ENCODE assay signal across 8 cellular contexts in the genomic region with DNA sequence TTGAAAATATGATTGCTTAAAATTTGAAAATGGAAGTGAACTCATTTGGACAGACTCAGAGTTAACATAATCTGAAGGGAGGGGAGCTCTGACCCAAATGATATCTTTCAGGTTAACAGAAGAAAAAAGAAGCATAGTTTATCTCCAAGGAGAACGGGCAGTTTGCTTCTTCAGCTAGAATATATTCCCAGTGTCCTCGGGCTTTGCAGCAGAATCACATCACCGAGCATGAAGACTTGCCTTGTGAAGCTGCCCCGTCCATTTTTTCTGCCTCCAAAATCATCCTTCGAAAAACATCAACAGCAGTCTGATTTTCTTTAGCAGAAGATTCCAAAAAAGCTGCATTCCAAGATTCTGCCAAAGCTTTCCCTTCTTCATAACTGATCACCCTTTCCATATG. TPM values are rescaled to one million over a fixed set of nuclear protein-coding genes. Genes with fewer than 3 reads are reported as not detected.
DNase-seq lines count a peak whose midpoint lies in the region; ATAC-seq, FAIRE-seq and TF ChIP-seq lines count a peak whose summit lies in the region.
"Not testable (repeated sequence)": the region's sequence is repeated elsewhere in the genome, so short reads cannot be mapped to it uniquely, and the experiment has no call there.

No MANE protein-coding gene starts in this region.

- TF ChIP-seq RAD21 in HCT116 (IDR thresholded peaks at IDR 0.05; ENCODE audit: low read depth); HepG2 (CRISPR knock-in tag; IDR thresholded peaks at IDR 0.05): not testable (repeated sequence)

- POLR2A ChIA-PET in HCT116 (lab: Charles Lee); WTC11 (lab: Charles Lee); HepG2 (lab: Yijun Ruan, JAX): not testable (repeated sequence)

- not testable (repeated sequence) for H3K4me1 ChIP-seq in ACC112 (ENCODE audit: control insufficient read depth, insufficient read depth, low read length, unreplicated experiment); HCT116 (ENCODE audit: control insufficient read depth in 1 of 2, insufficient read depth in 2 of 2, low read length in 2 of 2); esophagus muscularis mucosa; HepG2 (ENCODE audit: insufficient read depth, low read length); neural progenitor cell; smooth muscle cell (ENCODE audit: low read depth)

- TF ChIP-seq CTCF in HCT116 (IDR thresholded peaks at IDR 0.05 in 2 of 3, conservative IDR thresholded peaks at IDR 0.05 in 1 of 3; ENCODE audit: borderline replicate concordance in 1 of 3, insufficient read depth in 1 of 3, low read depth in 2 of 3, low read length in 2 of 3); WTC11 (IDR thresholded peaks at IDR 0.05); brain microvascular endothelial cell (IDR thresholded peaks at IDR 0.05; ENCODE audit: low read depth, low read length, missing control alignments); esophagus muscularis mucosa (IDR thresholded peaks at IDR 0.05); HepG2 (CRISPR knock-in tag; IDR thresholded peaks at IDR 0.05); neural progenitor cell (IDR thresholded peaks at IDR 0.05); smooth muscle cell (IDR thresholded peaks at IDR 0.05; ENCODE audit: borderline replicate concordance, insufficient read depth, poor library complexity, severe bottlenecking): not testable (repeated sequence)

- not testable (repeated sequence) for H3K27me3 ChIP-seq in ACC112 (ENCODE audit: insufficient read depth, low read length); HCT116 (ENCODE audit: insufficient read depth, low read length); brain microvascular endothelial cell (replicated peaks); esophagus muscularis mucosa; HepG2 (ENCODE audit: control insufficient read depth in 1 of 2, insufficient read depth in 2 of 2, low read length in 2 of 2); neural progenitor cell; smooth muscle cell (ENCODE audit: low read depth)

- H2AFZ ChIP-seq in ACC112 (ENCODE audit: low read length, unreplicated experiment); HCT116 (ENCODE audit: low read depth, low read length, poor library complexity, severe bottlenecking); HepG2 (ENCODE audit: low read length); neural progenitor cell (replicated peaks); smooth muscle cell (ENCODE audit: low read depth): not testable (repeated sequence)

- peak overlapping the region; percentile 61 for H3K4me3 Mint-ChIP-seq in WTC11
- H3K4me3 Mint-ChIP-seq in neural progenitor cell = peak overlapping the region; percentile 81

- BruUV-seq in HCT116 (replicated peaks; lab: Mats Ljungman, UMichigan) = TSS peak; percentile 89
- BruUV-seq in HepG2 (replicated peaks; lab: Mats Ljungman, UMichigan) = TSS peak; percentile 78

- H3K9me3 Mint-ChIP-seq in WTC11, neural progenitor cell: not testable (repeated sequence)

- H3F3A ChIP-seq in neural progenitor cell (ENCODE audit: low read depth); smooth muscle cell (ENCODE audit: low read depth): not testable (repeated sequence)

- H3K9ac ChIP-seq in HCT116 (ENCODE audit: low read length); HepG2 (ENCODE audit: insufficient read depth, low read depth, low read length); neural progenitor cell; smooth muscle cell (ENCODE audit: low read depth): not testable (repeated sequence)

- FAIRE-seq in HepG2 (lab: Jason Lieb, UNC) = not testable (repeated sequence)

- RAD21 ChIA-PET in HCT116 (lab: Charles Lee; ENCODE audit: low non-redundant PET in 1 of 2, low total read pairs in 2 of 2, uncharacterized antibody in 2 of 2, unreplicated experiment in 2 of 2) = not testable (repeated sequence)

- not testable (repeated sequence) for TF ChIP-seq EP300 in esophagus muscularis mucosa (IDR thresholded peaks at IDR 0.05); HepG2 (IDR thresholded peaks at IDR 0.05; ENCODE audit: low read depth in 2 of 2, low read length in 2 of 2); HepG2 (CRISPR knock-in tag; IDR thresholded peaks at IDR 0.05; ENCODE audit: borderline replicate concordance)

- not testable (repeated sequence) for H3K27ac Mint-ChIP-seq in WTC11, neural progenitor cell

- CTCF ChIA-PET in HCT116 (lab: Charles Lee); WTC11 (lab: Charles Lee); HepG2 (lab: Yijun Ruan, JAX; ENCODE audit: low intra/inter-chr PET ratio, low total read pairs): not testable (repeated sequence)

- in situ Hi-C loops in brain microvascular endothelial cell (cut with HindIII; ENCODE audit: low pct_ligation_motif_present, low sequenced_read_pairs); HepG2 (cut with HindIII; ENCODE audit: extremely low pct_ligation_motif_present, low pct_unique_long_range_greater_than_20kb): not testable (repeated sequence)

- H3K36me3 ChIP-seq in ACC112 (ENCODE audit: insufficient read depth, low read length); HCT116 (ENCODE audit: control insufficient read depth in 1 of 2, insufficient read depth in 2 of 2, low read length in 2 of 2); brain microvascular endothelial cell (replicated peaks); esophagus muscularis mucosa; HepG2 (replicated peaks in 1 of 2; ENCODE audit: control insufficient read depth in 1 of 2, insufficient read depth in 2 of 2, low read length in 2 of 2); neural progenitor cell; smooth muscle cell (ENCODE audit: low read depth): not testable (repeated sequence)

- not testable (repeated sequence) for H3K4me1 Mint-ChIP-seq in WTC11, neural progenitor cell

- intact Hi-C loops in HCT116 (cut with micrococcal nuclease); esophagus muscularis mucosa (cut with DNase I); HepG2 (cut with micrococcal nuclease; ENCODE audit: unreplicated experiment): not testable (repeated sequence)

- not testable (repeated sequence) for H4K20me1 ChIP-seq in HCT116 (ENCODE audit: insufficient read depth); HepG2 (ENCODE audit: insufficient read depth, low read length); neural progenitor cell (ENCODE audit: low read depth); smooth muscle cell (ENCODE audit: low read depth)

- not testable (repeated sequence) for H3K36me3 Mint-ChIP-seq in WTC11, neural progenitor cell

- peak overlapping the region; percentile 58 for H3K4me3 ChIP-seq in ACC112 (ENCODE audit: low read depth, low read length)
- H3K4me3 ChIP-seq in HCT116 (replicated peaks in 1 of 2; ENCODE audit: low read depth in 1 of 2, low read length in 2 of 2); brain microvascular endothelial cell (ENCODE audit: low read depth, low read length); HepG2 (replicated peaks in 1 of 3; ENCODE audit: insufficient read depth in 1 of 3, low read depth in 2 of 3, low read length in 3 of 3); neural progenitor cell: not testable (repeated sequence)
- H3K4me3 ChIP-seq in esophagus muscularis mucosa = peak overlapping the region; percentile 19 to 28 (median 23)
- H3K4me3 ChIP-seq in smooth muscle cell = peak overlapping the region; percentile 29

- 34% methylated on average over 5 of the region's 5 CpGs for WGBS in esophagus muscularis mucosa
- WGBS in HepG2 (ENCODE audit: low lambda C conversion rate) = 56% methylated on average over 4 of the region's 5 CpGs
- 45% methylated on average over 5 of the region's 5 CpGs for WGBS in smooth muscle cell (ENCODE audit: low lambda C conversion rate)

- H3K27me3 Mint-ChIP-seq in WTC11 (ENCODE audit: low read depth); neural progenitor cell (ENCODE audit: insufficient read depth, low read depth): not testable (repeated sequence)

- H3K27ac ChIP-seq in ACC112 (ENCODE audit: low read depth, low read length); HCT116 (ENCODE audit: low read depth, low read length); brain microvascular endothelial cell; HepG2 (ENCODE audit: extremely low read length, insufficient read depth, low read length); neural progenitor cell; smooth muscle cell (ENCODE audit: low read depth): not testable (repeated sequence)
- peak overlapping the region in 2 of 4 donors; percentile 47 to 66 for H3K27ac ChIP-seq in esophagus muscularis mucosa (replicated peaks in 1 of 4)

- H3K9me2 ChIP-seq in HCT116 (ENCODE audit: insufficient read depth) = not testable (repeated sequence)

- not testable (repeated sequence) for H3K79me2 ChIP-seq in ACC112 (ENCODE audit: control insufficient read depth, insufficient read depth, low read length, unreplicated experiment); HCT116 (ENCODE audit: insufficient read depth, low read length); HepG2 (ENCODE audit: insufficient read depth, low read length); neural progenitor cell (ENCODE audit: low read depth); smooth muscle cell (ENCODE audit: low read depth)

- not testable (repeated sequence) for TF ChIP-seq POLR2A in HCT116 (IDR thresholded peaks at IDR 0.05; ENCODE audit: borderline replicate concordance, extremely low read depth, insufficient read depth, insufficient read length); esophagus muscularis mucosa (IDR thresholded peaks at IDR 0.05; ENCODE audit: low read depth); HepG2 (IDR thresholded peaks at IDR 0.05; ENCODE audit: insufficient read depth in 1 of 2, low read depth in 2 of 2, low read length in 2 of 2)

- H3K9me3 ChIP-seq in HCT116 (ENCODE audit: control insufficient read depth in 1 of 2, insufficient read depth in 1 of 2, low read depth in 1 of 2, low read length in 2 of 2); esophagus muscularis mucosa; HepG2 (ENCODE audit: low read length); neural progenitor cell (ENCODE audit: low read depth); smooth muscle cell (replicated peaks; ENCODE audit: low read depth): not testable (repeated sequence)

- not testable (repeated sequence) for H3K4me2 ChIP-seq in HCT116 (ENCODE audit: low read length); HepG2 (ENCODE audit: low read depth, low read length); smooth muscle cell
- H3K4me2 ChIP-seq in neural progenitor cell = peak overlapping the region; percentile 55

- not testable (repeated sequence) for DNase-seq in HCT116 (ENCODE audit: low read depth, low spot score); WTC11 (ENCODE audit: low spot score); esophagus muscularis mucosa (ENCODE audit: extremely low spot score); HepG2 (ENCODE audit: low spot score); neural progenitor cell (ENCODE audit: low spot score); smooth muscle cell (lab: John Stamatoyannopoulos, UW; ENCODE audit: unreplicated experiment)
- peak; percentile 0 for DNase-seq in brain microvascular endothelial cell

- not testable (repeated sequence) for ATAC-seq in HCT116, WTC11, HepG2

RNA-seq across cellular contexts. Expression of a gene that starts 55.8 kb away (rescaled TPM):
- total RNA-seq in HCT116 (2021; ENCODE audit: unreplicated experiment) (1.6 TPM), WTC11 (2021) (1.2 to 1.6 TPM (median 1.5 TPM) in 3 replicates), esophagus muscularis mucosa (1 to 10 TPM; 2.1 to 7.4 (median 5.4) TPM), HepG2 (2016; rRNA removed; fragmentation: Illumina TruSeq; extraction: Trizol) (0.24 and 0.38 TPM in 2 replicates), neural progenitor cell (ENCODE audit: low replicate concordance) (0.15 and 0.17 TPM in 2 replicates), smooth muscle cell (0.13 and 0.22 TPM in 2 replicates)
- 0.35 and 0.51 TPM in 2 replicates for polyA plus RNA-seq in HCT116 (2012)
- 0.40 TPM in 1 of 2 replicates, not detected in the other for total RNA-seq in HepG2 (2016; cell fraction: cytosol; rRNA removed; fragmentation: Illumina TruSeq; extraction: Trizol; ENCODE audit: low read depth)
- 0.19 and 0.34 TPM in 2 replicates for total RNA-seq in HepG2 (2016; cell fraction: insoluble cytoplasmic fraction; rRNA removed; fragmentation: Illumina TruSeq; extraction: Trizol)
- 0.24 and 0.37 TPM in 2 replicates for total RNA-seq in HepG2 (2016; cell fraction: membrane; rRNA removed; fragmentation: Illumina TruSeq; extraction: Trizol)
- 0.43 and 0.47 TPM in 2 replicates for total RNA-seq in HepG2 (2016; cell fraction: nucleus; rRNA removed; fragmentation: Illumina TruSeq; extraction: Trizol)
- polyA plus RNA-seq in HepG2 (2011; rRNA removed) (0.24 and 0.29 TPM in 2 replicates), smooth muscle cell (0.89 and 1.4 TPM in 2 replicates)
- 0.13 and 0.15 TPM in 2 replicates for polyA plus RNA-seq in HepG2 (2011; cell fraction: cytosol; rRNA removed)
- polyA plus RNA-seq in HepG2 (2011; cell fraction: nucleus; rRNA removed) = 0.51 and 0.57 TPM in 2 replicates
- 3.1 and 5.1 TPM in 2 replicates for polyA plus RNA-seq in HepG2 (2012)
- polyA plus RNA-seq in HepG2 (2016; cell fraction: cytosol; fragmentation: Illumina TruSeq; extraction: Trizol; ENCODE audit: low read depth) = 0.25 TPM in 1 of 2 replicates, not detected in the other
- polyA plus RNA-seq in HepG2 (2016; cell fraction: insoluble cytoplasmic fraction; fragmentation: Illumina TruSeq; extraction: Trizol; ENCODE audit: low read depth) = 0.30 and 0.46 TPM in 2 replicates
- 0.15 and 0.24 TPM in 2 replicates for polyA plus RNA-seq in HepG2 (2016; cell fraction: membrane; fragmentation: Illumina TruSeq; extraction: Trizol; ENCODE audit: low read depth)
- polyA plus RNA-seq in HepG2 (2016; cell fraction: nucleus; fragmentation: Illumina TruSeq; extraction: Trizol; ENCODE audit: insufficient read depth, low read depth) = 0.45 and 1.1 TPM in 2 replicates
- polyA minus RNA-seq in HepG2 (2011; rRNA and poly(A)+ RNA removed; ENCODE audit: low replicate concordance) = 0.70 and 0.86 TPM in 2 replicates
- polyA minus RNA-seq in HepG2 (2011; cell fraction: cytosol; rRNA and poly(A)+ RNA removed) = not detected in 2 replicates
- 1.9 and 2.8 TPM in 2 replicates for polyA minus RNA-seq in HepG2 (2011; cell fraction: nucleus; rRNA and poly(A)+ RNA removed)
